Comparison of ENCODE assay signal across 17 cellular contexts in genomic region chr9:134335095-134335489, GRCh38. TPM values are rescaled to one million over a fixed set of nuclear protein-coding genes. Genes with fewer than 3 reads are reported as not detected.
DNase-seq lines count a peak whose midpoint lies in the region; FAIRE-seq and TF ChIP-seq lines count a peak whose summit lies in the region.
"Had no signal": no experiment of that assay in that cellular context is flagged by ENCODE, and none has a peak within 500 bp of the region (broad histone marks: within the 10 kb centered on the region; RNA-seq: fewer than 3 reads in every experiment).

No MANE protein-coding gene starts in this region.

- H3K9me3 ChIP-seq in MG63: no peaks in the 10 kb centered on the region
- no peaks in the 10 kb centered on the region for H3K9me3 ChIP-seq in muscle layer of duodenum (ENCODE audit: control insufficient read depth in 1 of 2, low read length in 2 of 2)
- H3K9me3 ChIP-seq: body of pancreas, prostate gland, tibial nerve had no signal

- no peaks in the 10 kb centered on the region for H3K27me3 ChIP-seq in MG63
- H3K27me3 ChIP-seq in bronchial epithelial cell (ENCODE audit: control insufficient read depth, insufficient read depth, low read length): no peaks in the 10 kb centered on the region
- H3K27me3 ChIP-seq in muscle layer of duodenum (ENCODE audit: low read depth, low read length): no peaks in the 10 kb centered on the region
- H3K27me3 ChIP-seq: body of pancreas, tibial nerve had no signal

- H3K36me3 ChIP-seq in MG63 (no peaks in the 10 kb centered on the region; the same call in 1 of the 2 replicates), bronchial epithelial cell (ENCODE audit: control insufficient read depth, insufficient read depth, low read length) (peaks cover 11% of the 10 kb centered on the region), muscle layer of duodenum (ENCODE audit: control insufficient read depth in 1 of 2, insufficient read depth in 2 of 2, low read length in 2 of 2) (no peaks in the 10 kb centered on the region)
- H3K36me3 ChIP-seq: prostate gland, tibial nerve had no signal

- H3K4me3 ChIP-seq in MG63 (no peak overlapping the region), bronchial epithelial cell (ENCODE audit: low read depth, low read length) (no peak overlapping the region), muscle layer of duodenum (ENCODE audit: low read depth in 1 of 2, low read length in 2 of 2) (no peak overlapping the region)
- H3K4me3 ChIP-seq: body of pancreas, prostate gland, tibial nerve had no signal

- H3K4me1 ChIP-seq in muscle layer of duodenum (ENCODE audit: control insufficient read depth in 1 of 2, insufficient read depth in 2 of 2, low read length in 2 of 2): peaks cover 31 to 84% of the 10 kb centered on the region in 2 donors

- DNase-seq in EL (peak; percentile 61), MG63 (peak; percentile 68), bronchial epithelial cell (ENCODE audit: low read depth) (peak; percentile 66), posterior cingulate gyrus (no peak), mucosa of gallbladder (ENCODE audit: low spot score) (no peak), putamen (ENCODE audit: low spot score) (no peak), NCI-H2171 treated with DMSO at 0.1 percent for 48 hours (lab: John Stamatoyannopoulos, UW) (no peak)
- DNase-seq: activated naive CD4-positive, alpha-beta T cell; body of pancreas; DMS79; NK-92 treated with Interleukin-12 subunit alpha and Interleukin-12 subunit beta, amount 100 ng/mL, for 24 hours; stimulated activated CD4-positive, alpha-beta T cell treated with anti-CD3 and anti-CD28 coated beads, Interleukin-1b, Interleukin-23, amount 100 ng/mL, for 48 hours; WERI-Rb-1 had no signal

- no peak for FAIRE-seq in bronchial epithelial cell (lab: Jason Lieb, UNC)

- intact Hi-C loops in posterior cingulate gyrus (cut with DNase I): no loop called here

- TF ChIP-seq CTCF in bronchial epithelial cell (IDR thresholded peaks at IDR 0.05; ENCODE audit: insufficient read depth, low read length, severe bottlenecking): no peak

- H3K27ac ChIP-seq in muscle layer of duodenum (ENCODE audit: low read length): peak overlapping the region; percentile 39
- H3K27ac ChIP-seq: C4-2B, prostate gland, WERI-Rb-1 had no signal

RNA-seq across cellular contexts. Expression of gene RXRA, which starts 8.8 kb away (rescaled TPM):
- total RNA-seq in MG63 (2014; rRNA removed; shearing (Covaris generic); ENCODE audit: low replicate concordance): 18.2 and 40.5 TPM in 2 replicates
- total RNA-seq in bronchial epithelial cell (16.8 and 21.3 TPM in 2 replicates), mucosa of gallbladder (106 TPM)

Comparison
In these comparisons a context has a peak if more than half of its experiments do, and no peak if none do; other contexts are left out.
1. DNase-seq: peak in EL (single experiment), MG63 (single experiment) and bronchial epithelial cell (single experiment); none in posterior cingulate gyrus (0 of 10), mucosa of gallbladder (single experiment), putamen (single experiment) and NCI-H2171 treated with DMSO at 0.1 percent for 48 hours (single experiment).